25 cellular contexts compared by ENCODE assay signal in the genomic region with DNA sequence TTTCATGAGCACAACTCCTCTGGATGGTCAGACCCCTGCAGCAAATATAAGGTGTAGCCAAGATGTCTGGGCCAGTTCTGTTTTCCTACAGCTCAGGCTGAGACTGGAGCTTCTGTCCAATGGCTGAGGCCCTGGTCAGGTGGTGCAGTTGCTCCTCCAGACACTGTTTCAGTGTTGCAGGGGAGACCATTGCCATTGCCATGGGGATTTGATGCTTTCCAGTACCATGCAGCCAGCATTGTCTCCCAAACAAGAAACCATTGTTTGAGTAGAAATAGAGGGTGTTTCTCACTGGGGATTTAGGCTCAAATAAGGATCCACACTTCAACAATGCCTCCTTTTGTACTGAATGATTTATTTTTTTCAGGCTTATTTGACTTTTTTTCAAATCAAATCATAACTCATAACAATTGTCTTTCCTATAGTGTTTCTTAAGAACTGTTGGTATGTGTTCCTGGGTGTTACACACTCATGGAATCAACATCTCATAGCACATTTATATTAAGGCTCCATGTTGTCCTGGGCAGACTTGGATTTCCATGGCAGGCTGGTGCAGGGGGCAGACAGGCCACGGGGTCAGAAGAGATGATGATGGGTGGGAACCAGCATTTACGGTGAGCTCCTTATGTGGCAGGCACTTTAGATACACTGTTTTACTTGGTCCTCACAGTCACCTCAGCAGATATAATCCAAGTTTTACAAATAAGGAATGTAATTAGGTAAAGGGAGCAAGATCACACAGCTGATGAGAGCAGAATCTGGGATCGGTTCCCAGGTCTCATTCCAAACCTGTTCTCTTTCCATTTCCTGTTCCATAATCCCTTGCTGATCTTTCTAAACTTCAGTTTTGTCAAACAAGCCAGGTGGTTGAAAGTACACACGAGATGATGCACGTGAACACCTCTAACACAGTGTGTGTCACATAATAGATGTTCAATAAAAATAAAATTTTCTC.
DNase-seq lines count a peak whose midpoint lies in the region; ATAC-seq and TF ChIP-seq lines count a peak whose summit lies in the region.
"Had no signal": no experiment of that assay in that cellular context is flagged by ENCODE, and none has a peak within 500 bp of the region (broad histone marks: within the 10 kb centered on the region; RNA-seq: fewer than 3 reads in every experiment).

No MANE protein-coding gene starts in this region.

- no peaks in the 10 kb centered on the region for H3K36me3 ChIP-seq in neuron (ENCODE audit: insufficient read depth, low read length)
- H3K36me3 ChIP-seq: colonic mucosa, neural progenitor cell, tibial nerve had no signal

- DNase-seq in Ammon's horn (ENCODE audit: low spot score) = peak; percentile 98
- DNase-seq in foreskin melanocyte = peak; percentile 97
- no peak for DNase-seq in NCI-H82 treated with DMSO at 0.1 percent for 48 hours (lab: John Stamatoyannopoulos, UW; ENCODE audit: unreplicated experiment)
- DNase-seq in GM20000 (ENCODE audit: low spot score) = no peak
- DNase-seq in GOT3 (lab: John Stamatoyannopoulos, UW) = no peak
- DNase-seq in activated naive CD4-positive, alpha-beta T cell treated with anti-CD3 and anti-CD28 coated beads, Interleukin-2, amount 50 U/mL, for 72 hours (ENCODE audit: low spot score in 2 of 2) = no peak
- DNase-seq: 8988T; activated CD4-positive, alpha-beta T cell treated with anti-CD3 and anti-CD28 coated beads, Interleukin-2, amount 10 ng/mL, durations not matched to agents 24 days and 14 days; activated naive CD4-positive, alpha-beta T cell treated with anti-CD3 and anti-CD28 coated beads, Interleukin-2, amount 50 U/mL, for 16 hours; CD8-positive, alpha-beta memory T cell; colonic mucosa; GDM1; HFFc6; Kasumi-1; NCI-H1092 treated with DMSO at 0.1 percent for 48 hours; NCI-H2081; PC-9; stimulated activated CD4-positive, alpha-beta T cell treated with anti-CD3 and anti-CD28 coated beads, Interleukin-2, amount 100 ng/mL, for 48 hours; stimulated activated naive CD4-positive, alpha-beta T cell treated with Interleukin-2 at 50 U/mL for 16 hours had no signal

- no peak for ATAC-seq in activated naive CD4-positive, alpha-beta T cell treated with anti-CD3 and anti-CD28 coated beads, Interleukin-2, amount 50 U/mL, for 72 hours

- H3K9me3 ChIP-seq in neuron (ENCODE audit: low read length) = no peaks in the 10 kb centered on the region
- H3K9me3 ChIP-seq: colonic mucosa, tibial nerve had no signal

- H3K4me3 ChIP-seq in neuron (ENCODE audit: low read length) = no peak overlapping the region
- H3K4me3 ChIP-seq: colonic mucosa, neural progenitor cell, PC-9, tibial nerve had no signal

- H3K27ac Mint-ChIP-seq in activated naive CD4-positive, alpha-beta T cell treated with anti-CD3 and anti-CD28 coated beads, Interleukin-2, amount 50 U/mL, for 72 hours = no peak overlapping the region
- H3K27ac Mint-ChIP-seq: activated CD4-positive, alpha-beta T cell treated with anti-CD3 and anti-CD28 coated beads, Interleukin-2, amount 10 ng/mL, durations not matched to agents 24 days and 14 days; activated T-helper 1 cell treated with anti-CD3 and anti-CD28 coated beads, Interleukin-12 subunit alpha, Interleukin-12 subunit beta, Interleukin-2, Interleukin-4 antibody, amounts not matched to agents 30 ng/mL and 10 ng/mL and 1 ng/mL, durations not matched to agents 14 hours and 24 hours and 36 hours; HFFc6; neural progenitor cell; T-helper 1 cell treated with Interleukin-12 subunit alpha and Interleukin-12 subunit beta and Interleukin-4 antibody, amounts not matched to agents 30 μg/mL and 1 μg/mL, for 36 hours had no signal

- peaks cover 0 to 3% of the 10 kb centered on the region in 2 donors for H3K36me3 Mint-ChIP-seq in activated naive CD4-positive, alpha-beta T cell treated with anti-CD3 and anti-CD28 coated beads, Interleukin-2, amount 50 U/mL, for 72 hours
- H3K36me3 Mint-ChIP-seq: neural progenitor cell had no signal

- H2AFZ ChIP-seq in neuron (ENCODE audit: low read depth, low read length) = peak overlapping the region; percentile 22
- H2AFZ ChIP-seq: neural progenitor cell, PC-9 had no signal

- no peaks in the 10 kb centered on the region for H3K27me3 ChIP-seq in neuron (ENCODE audit: insufficient read depth, low read length)
- H3K27me3 ChIP-seq: colonic mucosa, neural progenitor cell, tibial nerve had no signal

- peaks cover 13% of the 10 kb centered on the region for H3K4me1 ChIP-seq in neuron (ENCODE audit: insufficient read depth, low read length)
- H3K4me1 ChIP-seq: colonic mucosa, neural progenitor cell had no signal

- peaks cover 0 to 3% of the 10 kb centered on the region in 2 donors for H3K9me3 Mint-ChIP-seq in activated naive CD4-positive, alpha-beta T cell treated with anti-CD3 and anti-CD28 coated beads, Interleukin-2, amount 50 U/mL, for 72 hours
- H3K9me3 Mint-ChIP-seq: activated CD4-positive, alpha-beta T cell treated with anti-CD3 and anti-CD28 coated beads, Interleukin-2, amount 10 ng/mL, durations not matched to agents 24 days and 14 days; activated T-helper 1 cell treated with anti-CD3 and anti-CD28 coated beads, Interleukin-12 subunit alpha, Interleukin-12 subunit beta, Interleukin-2, Interleukin-4 antibody, amounts not matched to agents 30 ng/mL and 10 ng/mL and 1 ng/mL, durations not matched to agents 14 hours and 24 hours and 36 hours; HFFc6; neural progenitor cell; T-helper 1 cell treated with Interleukin-12 subunit alpha and Interleukin-12 subunit beta and Interleukin-4 antibody, amounts not matched to agents 30 μg/mL and 1 μg/mL, for 36 hours had no signal

- H3K27ac ChIP-seq in angular gyrus (ENCODE audit: low read depth, low read length) = peak overlapping the region; percentile 99
- H3K27ac ChIP-seq: colonic mucosa, neural progenitor cell, PC-9 had no signal

- TF ChIP-seq CTCF in GM20000 (IDR thresholded peaks at IDR 0.05; ENCODE audit: extremely low read depth, missing control alignments) = no peak

Comparison
In these comparisons a context has a peak if more than half of its experiments do, and no peak if none do; other contexts are left out.
1. DNase-seq: peak in Ammon's horn (single experiment) and foreskin melanocyte (single experiment); none in NCI-H82 treated with DMSO at 0.1 percent for 48 hours (single experiment), GM20000 (single experiment), GOT3 (single experiment) and activated naive CD4-positive, alpha-beta T cell treated with anti-CD3 and anti-CD28 coated beads, Interleukin-2, amount 50 U/mL, for 72 hours (0 of 2).